In genomic region chr7:116367171-116367813, GRCh38 we compare ENCODE assay signal across 15 cellular contexts.
"Had no signal": no experiment of that assay in that cellular context is flagged by ENCODE, and none has a peak within 500 bp of the region (broad histone marks: within the 10 kb centered on the region; RNA-seq: fewer than 3 reads in every experiment).

No MANE protein-coding gene starts in this region.

- H3K36me3 Mint-ChIP-seq: natural killer cell; stimulated activated naive B cell treated with anti-CD40 and anti-IgM and Interleukin-4, amounts not matched to agents 10 μg/mL and 1 μg/mL and 100 μg/mL, for 72 hours had no signal

- H3K4me3 ChIP-seq: gastroesophageal sphincter, heart right ventricle, left ventricle myocardium inferior, tibial artery had no signal

- H3K27me3 ChIP-seq: gastroesophageal sphincter, heart right ventricle, tibial artery had no signal

- H3K9me3 Mint-ChIP-seq: activated naive CD4-positive, alpha-beta T cell treated with anti-CD3 and anti-CD28 coated beads for 36 hours; activated T-helper 2 cell treated with anti-CD3 and anti-CD28 coated beads, Interferon-gamma antibody, Interleukin-2, Interleukin-4, amounts not matched to agents 10 μg/mL and 5 μg/mL and 100 μg/mL, durations not matched to agents 14 hours and 24 hours and 36 hours; natural killer cell; stimulated activated naive B cell treated with anti-CD40 and anti-IgM and Interleukin-4, amounts not matched to agents 10 μg/mL and 1 μg/mL and 100 μg/mL, for 72 hours had no signal

- H3K27ac ChIP-seq: gastroesophageal sphincter, heart right ventricle, left ventricle myocardium inferior, tibial artery had no signal

- H3K4me3 Mint-ChIP-seq: activated naive CD4-positive, alpha-beta T cell treated with anti-CD3 and anti-CD28 coated beads for 36 hours; natural killer cell; stimulated activated naive B cell treated with anti-CD40 and anti-IgM and Interleukin-4, amounts not matched to agents 10 μg/mL and 1 μg/mL and 100 μg/mL, for 72 hours had no signal

- H3K4me1 Mint-ChIP-seq: natural killer cell; stimulated activated naive B cell treated with anti-CD40 and anti-IgM and Interleukin-4, amounts not matched to agents 10 μg/mL and 1 μg/mL and 100 μg/mL, for 72 hours had no signal

- H3K4me1 ChIP-seq: gastroesophageal sphincter, heart right ventricle had no signal

- H3K27ac Mint-ChIP-seq: activated naive CD4-positive, alpha-beta T cell treated with anti-CD3 and anti-CD28 coated beads for 36 hours; activated T-helper 2 cell treated with anti-CD3 and anti-CD28 coated beads, Interferon-gamma antibody, Interleukin-2, Interleukin-4, amounts not matched to agents 10 μg/mL and 5 μg/mL and 100 μg/mL, durations not matched to agents 14 hours and 24 hours and 36 hours; natural killer cell; stimulated activated naive B cell treated with anti-CD40 and anti-IgM and Interleukin-4, amounts not matched to agents 10 μg/mL and 1 μg/mL and 100 μg/mL, for 72 hours had no signal

- H3K36me3 ChIP-seq: gastroesophageal sphincter, heart right ventricle, left ventricle myocardium inferior, tibial artery had no signal

- DNase-seq: activated CD4-positive, alpha-beta T cell treated with anti-CD3 and anti-CD28 coated beads for 1 hour; activated CD4-positive, alpha-beta T cell treated with anti-CD3 and anti-CD28 coated beads, Interleukin-2, amount 50 U/mL, for 4 hours; activated naive CD4-positive, alpha-beta T cell treated with anti-CD3 and anti-CD28 coated beads for 36 hours; activated T-cell treated with anti-CD3 and anti-CD28 coated beads, Interleukin-2, amount 50 U/mL, for 1 hour; erythroblast; heart right ventricle; left ventricle myocardium inferior; mesenchymal stem cell; natural killer cell; nucleus accumbens; stimulated activated CD4-positive, alpha-beta T cell treated with anti-CD3 and anti-CD28 coated beads, Interleukin-2, amount 100 ng/mL, for 48 hours; stimulated activated naive B cell treated with anti-CD40 and anti-IgM and Interleukin-4, amounts not matched to agents 10 μg/mL and 1 μg/mL and 100 μg/mL, for 72 hours; tibial artery had no signal

- H3K9me3 ChIP-seq: gastroesophageal sphincter, heart right ventricle, left ventricle myocardium inferior, tibial artery had no signal

- ATAC-seq: gastroesophageal sphincter; natural killer cell; stimulated activated naive B cell treated with anti-CD40 and anti-IgM and Interleukin-4, amounts not matched to agents 10 μg/mL and 1 μg/mL and 100 μg/mL, for 72 hours had no signal
